Comparison of ENCODE assay signal across 13 cellular contexts in the genomic region with DNA sequence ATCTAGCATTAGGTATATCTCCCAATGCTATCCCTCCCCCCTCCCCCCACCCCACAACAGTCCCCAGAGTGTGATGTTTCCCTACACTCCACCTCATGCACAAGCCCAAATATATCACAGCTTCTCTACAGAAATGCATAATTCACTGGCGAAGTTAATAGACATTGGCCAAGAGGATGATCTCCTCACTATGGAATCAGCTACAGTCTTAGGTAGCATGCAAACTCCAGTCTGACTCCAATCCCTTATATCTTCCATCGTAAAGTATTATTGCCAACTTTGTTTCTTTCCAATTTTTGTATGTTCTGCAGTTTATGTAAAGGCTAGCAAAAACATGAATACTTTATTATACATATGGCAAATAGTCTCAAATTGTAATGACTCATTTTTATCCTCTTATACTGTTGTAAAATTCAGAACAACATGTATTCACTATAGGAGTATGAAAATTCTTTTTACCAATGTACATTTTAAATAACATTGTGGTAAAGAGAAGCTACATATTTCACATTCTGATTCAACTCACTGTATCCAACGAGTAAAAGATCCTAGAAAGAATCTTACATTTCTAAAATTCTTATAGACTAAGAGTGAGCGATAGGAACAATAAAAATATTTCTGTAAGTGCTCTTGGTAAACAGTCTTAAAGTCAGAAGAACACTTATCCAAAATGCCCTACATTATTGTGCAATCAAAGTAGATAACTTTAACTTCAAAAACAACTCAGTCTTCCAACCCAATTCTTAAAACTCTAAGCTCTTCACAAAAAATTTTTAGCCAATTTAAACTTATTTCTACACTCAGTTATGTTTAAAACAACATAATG. TPM values are rescaled to one million over a fixed set of nuclear protein-coding genes. Genes with fewer than 3 reads are reported as not detected.
A peak's percentile ranks its signal among the peaks of the same experiment; 100 is the strongest.
DNase-seq lines count a peak whose midpoint lies in the region; ATAC-seq, FAIRE-seq and TF ChIP-seq lines count a peak whose summit lies in the region.
"Had no signal": no experiment of that assay in that cellular context is flagged by ENCODE, and none has a peak within 500 bp of the region (broad histone marks: within the 10 kb centered on the region; RNA-seq: fewer than 3 reads in every experiment).

No MANE protein-coding gene starts in this region.

- H3K4me1 ChIP-seq in ascending aorta (no peaks in the 10 kb centered on the region), upper lobe of right lung (peaks cover 3% of the 10 kb centered on the region)

- no peaks in the 10 kb centered on the region for H3K27me3 ChIP-seq in ascending aorta
- no peaks in the 10 kb centered on the region for H3K27me3 ChIP-seq in upper lobe of right lung

- H3K27ac ChIP-seq in ascending aorta (peak overlapping the region in 1 of 2 donors; percentile 19), upper lobe of right lung (peak overlapping the region; percentile 43)
- H3K27ac ChIP-seq: PC-9 had no signal

- no peaks in the 10 kb centered on the region for H3K36me3 ChIP-seq in ascending aorta
- no peaks in the 10 kb centered on the region for H3K36me3 ChIP-seq in upper lobe of right lung

- TF ChIP-seq CTCF in ascending aorta (IDR thresholded peaks at IDR 0.05) (no peak), foreskin fibroblast (IDR thresholded peaks at IDR 0.05; ENCODE audit: low read depth, low read length) (no peak), upper lobe of right lung (IDR thresholded peaks at IDR 0.05) (no peak), D721Med (IDR thresholded peaks at IDR 0.05; ENCODE audit: insufficient read depth, missing control alignments) (no peak)

- peak; percentile 36 for ATAC-seq in upper lobe of right lung

- H3K4me3 ChIP-seq in ascending aorta (peak overlapping the region; percentile 34 to 43), foreskin fibroblast (ENCODE audit: low read depth in 1 of 2, low read length in 2 of 2) (peak overlapping the region in 1 of 2 donors; percentile 2), upper lobe of right lung (peak overlapping the region; percentile 43)
- H3K4me3 ChIP-seq: PC-9 had no signal

- H3K9me3 ChIP-seq in ascending aorta (no peaks in the 10 kb centered on the region), upper lobe of right lung (no peaks in the 10 kb centered on the region)

- no peak for FAIRE-seq in D721Med (lab: Jason Lieb, UNC)

- DNase-seq in ascending aorta (ENCODE audit: low spot score in 2 of 2): no peak
- peak; percentile 28 to 44 for DNase-seq in foreskin fibroblast
- DNase-seq in non-pigmented ciliary epithelial cell (ENCODE audit: low read depth): peak; percentile 1
- no peak for DNase-seq in upper lobe of right lung
- DNase-seq in iPS-NIHi11 (ENCODE audit: low spot score): no peak
- no peak for DNase-seq in D721Med (ENCODE audit: insufficient read length, low spot score)
- DNase-seq in HuH-7 (ENCODE audit: low spot score): no peak
- DNase-seq: activated CD4-positive, alpha-beta T cell treated with anti-CD3 and anti-CD28 coated beads, Interleukin-2, amount 50 U/mL, for 4 hours; activated gamma-delta T cell; dermis blood vessel endothelial cell; Kasumi-1; PC-9; T-helper 2 cell had no signal

- intact Hi-C loops in ascending aorta (cut with DNase I) (no loop called here), upper lobe of right lung (cut with DNase I) (no loop called here)

RNA-seq across cellular contexts. Expression of a gene that starts 0.8 kb away (rescaled TPM):
- total RNA-seq in ascending aorta: 69.6 TPM
- total RNA-seq in upper lobe of right lung: 34.0 TPM
- total RNA-seq: PC-9 had no signal

Comparison
In these comparisons a context has a peak if more than half of its experiments do, and no peak if none do; other contexts are left out.
1. DNase-seq: peak in foreskin fibroblast (2 of 2) and non-pigmented ciliary epithelial cell (single experiment); none in ascending aorta (0 of 2), upper lobe of right lung (single experiment), iPS-NIHi11 (single experiment), D721Med (single experiment) and HuH-7 (single experiment).